ENCODE assay signal across 24 cellular contexts in the genomic region with DNA sequence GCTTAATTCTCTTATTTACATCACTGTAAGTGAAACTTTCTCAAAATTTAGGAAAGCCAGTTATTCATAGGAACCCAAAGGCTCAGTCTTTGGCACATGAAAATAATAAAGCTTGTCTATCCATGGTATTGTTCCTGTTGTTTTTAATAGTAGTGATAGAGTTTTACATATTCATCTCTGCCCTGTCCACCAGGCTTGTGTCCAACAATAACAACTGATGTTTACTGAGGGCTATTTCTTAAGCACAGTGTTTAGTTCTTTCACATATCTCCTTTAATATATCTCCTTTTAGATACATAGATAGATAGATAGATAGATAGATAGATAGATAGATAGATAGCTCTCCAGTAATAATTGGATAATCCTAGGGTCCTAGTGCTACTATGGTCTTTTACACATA. TPM values are rescaled to one million over a fixed set of nuclear protein-coding genes. Genes with fewer than 3 reads are reported as not detected.
"Had no signal": no experiment of that assay in that cellular context is flagged by ENCODE, and none has a peak within 500 bp of the region (broad histone marks: within the 10 kb centered on the region; RNA-seq: fewer than 3 reads in every experiment).

No MANE protein-coding gene starts in this region.

- DNase-seq: cortex of kidney; dorsolateral prefrontal cortex; effector memory CD4-positive, alpha-beta T cell; left colon; left ventricle myocardium superior; mucosa of descending colon; naive thymus-derived CD8-positive, alpha-beta T cell; psoas muscle; retina; right lobe of liver; spleen; stimulated activated CD4-positive, alpha-beta T cell treated with anti-CD3 and anti-CD28 coated beads, Interleukin-15, amount 100 ng/mL, for 24 hours; stimulated activated CD4-positive, alpha-beta T cell treated with anti-CD3 and anti-CD28 coated beads, Interleukin-1b, Interleukin-23, amount 100 ng/mL, for 48 hours; stimulated activated CD4-positive, alpha-beta T cell treated with anti-CD3 and anti-CD28 coated beads, Interleukin-4, amount 100 ng/mL, for 24 hours; tibial artery; upper lobe of left lung had no signal

- ATAC-seq: esophagus mucosa; left colon; mucosa of descending colon; naive thymus-derived CD8-positive, alpha-beta T cell; psoas muscle; right lobe of liver; stimulated activated memory B cell treated with anti-CD40 and anti-IgM and Interleukin-4, amounts not matched to agents 10 μg/mL and 1 μg/mL and 100 μg/mL, for 72 hours had no signal

- H3K4me3 ChIP-seq: dorsolateral prefrontal cortex, mucosa of descending colon, psoas muscle, right lobe of liver, spleen, tibial artery, upper lobe of left lung, vagina had no signal

- H3K27ac ChIP-seq: dorsolateral prefrontal cortex, neutrophil, psoas muscle, right lobe of liver, spleen, tibial artery, vagina had no signal

- H3K4me1 ChIP-seq: psoas muscle, right lobe of liver, spleen, tibial artery, vagina had no signal

- H3K27me3 ChIP-seq: right lobe of liver, upper lobe of left lung, vagina had no signal

- H3K9me3 ChIP-seq: neutrophil, vagina had no signal

- H3K36me3 ChIP-seq: neutrophil, right lobe of liver, spleen, tibial artery, upper lobe of left lung, vagina had no signal

RNA-seq across cellular contexts. Expression of gene FOXQ1, which starts 34.2 kb away (rescaled TPM):
- total RNA-seq: chondrocyte; left ventricle myocardium superior; lung microvascular endothelial cell; naive thymus-derived CD8-positive, alpha-beta T cell; psoas muscle had no signal
- polyA plus RNA-seq: naive thymus-derived CD8-positive, alpha-beta T cell; neural cell had no signal

RNA-seq across cellular contexts. Expression of gene FOXF2, which starts 43.3 kb away (rescaled TPM):
- total RNA-seq: fibroblast of villous mesenchyme; left ventricle myocardium superior; lung microvascular endothelial cell; naive thymus-derived CD8-positive, alpha-beta T cell; spleen had no signal
- polyA plus RNA-seq: naive thymus-derived CD8-positive, alpha-beta T cell; neural cell; spleen had no signal
